Comparison of ENCODE assay signal across 21 cellular contexts in the genomic region with DNA sequence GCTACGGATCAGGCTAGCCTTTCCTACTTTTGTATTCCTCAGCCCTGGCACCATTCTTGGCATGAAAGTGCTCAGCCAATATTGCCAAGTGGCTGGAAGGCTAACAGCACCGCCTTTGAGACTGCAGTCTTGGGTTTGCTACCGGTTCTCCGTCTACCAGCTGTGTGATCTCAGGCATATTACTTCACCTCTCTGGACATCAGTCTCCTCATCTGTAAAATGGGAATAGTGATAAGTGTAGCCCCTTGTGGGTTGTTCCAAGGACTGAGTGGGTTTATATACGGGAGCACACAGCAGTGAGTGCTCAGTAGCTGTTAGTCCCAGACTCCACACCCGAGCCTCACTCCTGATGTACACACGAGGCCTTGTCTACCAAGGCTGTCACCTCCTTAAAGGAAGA. TPM values are rescaled to one million over a fixed set of nuclear protein-coding genes. Genes with fewer than 3 reads are reported as not detected.
DNase-seq lines count a peak whose midpoint lies in the region; ATAC-seq and TF ChIP-seq lines count a peak whose summit lies in the region.
"Had no signal": no experiment of that assay in that cellular context is flagged by ENCODE, and none has a peak within 500 bp of the region (broad histone marks: within the 10 kb centered on the region; RNA-seq: fewer than 3 reads in every experiment).

No MANE protein-coding gene starts in this region.

- no peaks in the 10 kb centered on the region for H3K4me1 ChIP-seq in Panc1 (ENCODE audit: control insufficient read depth, insufficient read depth, low read length)
- no peaks in the 10 kb centered on the region for H3K4me1 ChIP-seq in upper lobe of right lung
- H3K4me1 ChIP-seq: A549, BE2C had no signal

- TF ChIP-seq CTCF in Panc1 (IDR thresholded peaks at IDR 0.05) (no peak), upper lobe of right lung (IDR thresholded peaks at IDR 0.05) (no peak)

- ATAC-seq in Right ventricle myocardium inferior: no peak
- ATAC-seq in Panc1: no peak
- no peak for ATAC-seq in upper lobe of right lung
- no peak for ATAC-seq in HG03045 (IDR thresholded peaks at IDR 0.05; ENCODE audit: unreplicated experiment)
- ATAC-seq: A549, GM12878 had no signal

- CTCF ChIA-PET in Panc1 (lab: Charles Lee): interaction anchor here (0.6 kb wide), 1 partner anchor 139 kb away, joined by 3 read pairs; no protein-coding TSS in a partner anchor

- DNase-seq in cardiac septum (ENCODE audit: low spot score) (peak; percentile 62), Right ventricle myocardium inferior (ENCODE audit: missing footprints) (no peak), Panc1 (ENCODE audit: low read depth, low spot score) (no peak), upper lobe of right lung (peak; percentile 15)
- DNase-seq: 8988T; ACHN; AML-193; BE2C; CD4-positive, alpha-beta T cell; CD8-positive, alpha-beta memory T cell; DMS 273 treated with DMSO at 0.1 percent for 48 hours; DMS79; EL; GDM1; GM23248; H7; HCEC 1CT had no signal

- TSS peak; percentile 82 for BruUV-seq in Panc1 (replicated peaks; lab: Mats Ljungman, UMichigan)

- H3K4me3 ChIP-seq in Panc1 (ENCODE audit: low read depth in 2 of 2, low read length in 2 of 2) (no peak overlapping the region), upper lobe of right lung (no peak overlapping the region)
- H3K4me3 ChIP-seq: A549; BLaER1 treated with 17β-estradiol and CSF1 and Interleukin-3, amounts not matched to agents 10 nM and 100 nM; GM12878; GM23248 had no signal

- POLR2A ChIA-PET in Panc1 (lab: Charles Lee): no interaction called here

- in situ Hi-C loops in Panc1 (cut with HindIII; ENCODE audit: low pct_unique_long_range_greater_than_20kb, low sequenced_read_pairs): no loop called here

- no peaks in the 10 kb centered on the region for H3K27me3 ChIP-seq in Panc1 (ENCODE audit: control insufficient read depth, insufficient read depth, low read length)
- no peaks in the 10 kb centered on the region for H3K27me3 ChIP-seq in upper lobe of right lung
- H3K27me3 ChIP-seq: BE2C; BLaER1 treated with 17β-estradiol and CSF1 and Interleukin-3, amounts not matched to agents 10 nM and 100 nM had no signal

- intact Hi-C loops in cardiac septum (cut with DNase I) (no loop called here), Right ventricle myocardium inferior (cut with DNase I) (no loop called here), Panc1 (cut with micrococcal nuclease; ENCODE audit: unreplicated experiment) (no loop called here), upper lobe of right lung (cut with DNase I) (no loop called here)

- H3K36me3 ChIP-seq in Panc1 (ENCODE audit: control insufficient read depth, insufficient read depth, low read length) (no peaks in the 10 kb centered on the region), upper lobe of right lung (no peaks in the 10 kb centered on the region)
- H3K36me3 ChIP-seq: BE2C had no signal

- H3K9me3 ChIP-seq in Panc1 (ENCODE audit: control insufficient read depth, insufficient read depth, low read depth, low read length) (no peaks in the 10 kb centered on the region), upper lobe of right lung (no peaks in the 10 kb centered on the region)
- H3K9me3 ChIP-seq: A549; BE2C; BLaER1 treated with 17β-estradiol and CSF1 and Interleukin-3, amounts not matched to agents 10 nM and 100 nM had no signal

- H3K27ac ChIP-seq in Panc1 (ENCODE audit: low read length): no peak overlapping the region
- H3K27ac ChIP-seq in upper lobe of right lung: no peak overlapping the region
- H3K27ac ChIP-seq: A549; BLaER1 treated with 17β-estradiol and CSF1 and Interleukin-3, amounts not matched to agents 10 nM and 100 nM; GM23248 had no signal

RNA-seq across cellular contexts. Expression of gene TFAP2E, which starts 13.7 kb away (rescaled TPM):
- total RNA-seq in cardiac septum (0.48 TPM), Right ventricle myocardium inferior (not detected), Panc1 (2021; ENCODE audit: unreplicated experiment) (3.2 TPM), upper lobe of right lung (1.9 TPM)
- 2.9 TPM for polyA plus RNA-seq in Panc1 (2012; ENCODE audit: insufficient read length)
- total RNA-seq: GM23248 had no signal

RNA-seq across cellular contexts. Expression of gene NCDN, which starts 29.2 kb away (rescaled TPM):
- 56.0 TPM for total RNA-seq in cardiac septum
- total RNA-seq in Right ventricle myocardium inferior: 22.8 TPM
- total RNA-seq in Panc1 (2021; ENCODE audit: unreplicated experiment): 64.1 TPM
- 75.4 TPM for polyA plus RNA-seq in Panc1 (2012; ENCODE audit: insufficient read length)
- 24.8 TPM for total RNA-seq in upper lobe of right lung

RNA-seq across cellular contexts. Expression of gene KIAA0319L, which starts 29.6 kb away (rescaled TPM):
- 84.0 TPM for total RNA-seq in cardiac septum
- 67.7 TPM for total RNA-seq in Right ventricle myocardium inferior
- 60.0 TPM for total RNA-seq in Panc1 (2021; ENCODE audit: unreplicated experiment)
- polyA plus RNA-seq in Panc1 (2012; ENCODE audit: insufficient read length): 42.7 TPM
- total RNA-seq in upper lobe of right lung: 87.7 TPM

RNA-seq across cellular contexts. Expression of gene PSMB2, which starts 54.5 kb away (rescaled TPM):
- total RNA-seq in cardiac septum: 35.6 TPM
- 38.1 TPM for total RNA-seq in Right ventricle myocardium inferior
- 95.0 TPM for total RNA-seq in Panc1 (2021; ENCODE audit: unreplicated experiment)
- 79.1 TPM for polyA plus RNA-seq in Panc1 (2012; ENCODE audit: insufficient read length)
- 44.1 TPM for total RNA-seq in upper lobe of right lung

Comparison
In these comparisons a context has a peak if more than half of its experiments do, and no peak if none do; other contexts are left out.
1. DNase-seq: peak in cardiac septum (single experiment) and upper lobe of right lung (single experiment); none in Right ventricle myocardium inferior (single experiment) and Panc1 (single experiment).